Comparison of ENCODE assay signal across 7 cellular contexts in genomic region chr3:191644291-191644690, GRCh38.
"Had no signal": no experiment of that assay in that cellular context is flagged by ENCODE, and none has a peak within 500 bp of the region (broad histone marks: within the 10 kb centered on the region; RNA-seq: fewer than 3 reads in every experiment).

No MANE protein-coding gene starts in this region.

- FAIRE-seq: G401.6, GM12891, GM12892, GM18507, GM19239 had no signal

- DNase-seq: GDM1, GF-D8 had no signal
